8 cellular contexts compared by ENCODE assay signal in the genomic region with DNA sequence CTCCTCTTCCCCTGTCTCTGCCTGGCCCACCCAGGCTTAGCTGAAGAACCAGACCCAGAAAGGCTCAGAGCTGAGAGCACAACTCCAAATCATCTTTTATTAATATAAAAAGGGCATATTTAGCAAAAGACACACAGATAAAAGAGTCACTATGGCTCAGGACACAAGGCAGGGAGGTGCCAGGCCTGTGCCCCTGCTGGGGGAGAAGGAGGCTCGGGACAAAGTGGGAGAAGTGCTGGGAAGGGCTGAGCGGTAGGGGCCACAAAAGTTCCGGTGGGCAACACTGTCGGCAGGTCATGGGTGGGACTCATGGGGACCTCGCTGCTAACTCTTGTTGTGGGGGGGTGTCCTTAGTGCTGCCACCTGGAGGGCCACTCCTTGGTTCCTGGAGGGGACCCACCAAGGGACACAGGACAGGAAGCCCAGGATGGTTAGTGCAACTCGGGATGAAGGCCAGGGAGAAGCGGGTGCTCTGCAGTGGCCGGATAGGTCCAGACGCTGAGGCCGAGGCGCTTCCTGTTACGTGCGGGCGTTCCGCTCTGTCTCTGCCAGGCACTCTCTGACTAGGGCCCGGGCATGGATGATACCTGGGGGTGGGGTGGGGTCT. TPM values are rescaled to one million over a fixed set of nuclear protein-coding genes. Genes with fewer than 3 reads are reported as not detected.
DNase-seq lines count a peak whose midpoint lies in the region; ATAC-seq and TF ChIP-seq lines count a peak whose summit lies in the region.

No MANE protein-coding gene starts in this region.

- peaks cover 48% of the 10 kb centered on the region for H3K4me1 Mint-ChIP-seq in brain

- in situ Hi-C loops in GM13977 (cut with MboI; ENCODE audit: low pct_unique_long_range_greater_than_20kb, low sequenced_read_pairs, unreplicated experiment): no loop called here

- H3K9me3 ChIP-seq in right atrium auricular region (no peaks in the 10 kb centered on the region), muscle layer of duodenum (ENCODE audit: control insufficient read depth in 1 of 2, low read length in 2 of 2) (no peaks in the 10 kb centered on the region), vagina (no peaks in the 10 kb centered on the region)

- no peak overlapping the region for H3K4me3 ChIP-seq in right atrium auricular region
- H3K4me3 ChIP-seq in muscle layer of duodenum (ENCODE audit: low read depth in 1 of 2, low read length in 2 of 2): peak overlapping the region in 1 of 2 donors; percentile 16
- H3K4me3 ChIP-seq in vagina: peak overlapping the region in 1 of 2 donors; percentile 72

- TF ChIP-seq CTCF in right atrium auricular region (IDR thresholded peaks at IDR 0.05) (peak in 1 of 2 donors; percentile 45), brain (conservative IDR thresholded peaks at IDR 0.05) (peak; percentile 55 to 56), vagina (IDR thresholded peaks at IDR 0.05) (no peak), GM13977 (IDR thresholded peaks at IDR 0.05; ENCODE audit: extremely low read depth, insufficient read depth, missing control alignments) (no peak)

- peak overlapping the region; percentile 84 to 95 (median 89) for H3K4me3 Mint-ChIP-seq in brain

- DNase-seq in right atrium auricular region (ENCODE audit: low spot score): no peak
- DNase-seq in left cardiac atrium: no peak
- no peak for DNase-seq in vagina (ENCODE audit: extremely low spot score in 2 of 2)
- DNase-seq in GM13977 (ENCODE audit: low spot score): no peak

- H3K27me3 ChIP-seq in right atrium auricular region (no peaks in the 10 kb centered on the region), muscle layer of duodenum (ENCODE audit: low read depth, low read length) (no peaks in the 10 kb centered on the region), vagina (no peaks in the 10 kb centered on the region)

- peaks cover 0 to 3% (median 0%) of the 10 kb centered on the region in 5 experiments for H3K9me3 Mint-ChIP-seq in brain

- peaks cover 19% of the 10 kb centered on the region for H3K27me3 Mint-ChIP-seq in brain

- no peak for TF ChIP-seq POLR2A in vagina (IDR thresholded peaks at IDR 0.05)

- H3K36me3 Mint-ChIP-seq in brain: no peaks in the 10 kb centered on the region

- H3K36me3 ChIP-seq in right atrium auricular region (peaks cover 18% of the 10 kb centered on the region), muscle layer of duodenum (ENCODE audit: control insufficient read depth in 1 of 2, insufficient read depth in 2 of 2, low read length in 2 of 2) (peaks cover 5 to 15% of the 10 kb centered on the region in 2 donors), vagina (peaks cover 0 to 6% of the 10 kb centered on the region in 2 donors)

- H3K27ac ChIP-seq in right atrium auricular region (peak overlapping the region; percentile 99), muscle layer of duodenum (ENCODE audit: low read length) (peak overlapping the region; percentile 88), vagina (peak overlapping the region; percentile 94)

- intact Hi-C loops in left cardiac atrium (cut with DNase I): loop anchor here (5.0 to 10.0 kb wide), 3 partner anchors 56 to 112 kb away; partner anchors contain the start of genes PPP1CA (in 1 of the 2), RAD9A (in 1 of the 2) and TBC1D10C (in 1 of the 2)
- intact Hi-C loops in vagina (cut with DNase I): loop anchor here (5.0 to 10.0 kb wide), 2 partner anchors 81 to 152 kb away; partner anchors contain the start of gene POLD4

- peak overlapping the region; percentile 64 to 98 (median 84) for H3K27ac Mint-ChIP-seq in brain

- H3K4me1 ChIP-seq in right atrium auricular region: peaks cover 0 to 54% of the 10 kb centered on the region in 2 donors
- H3K4me1 ChIP-seq in muscle layer of duodenum (ENCODE audit: control insufficient read depth in 1 of 2, insufficient read depth in 2 of 2, low read length in 2 of 2): peaks cover 11 to 39% of the 10 kb centered on the region in 2 donors
- H3K4me1 ChIP-seq in vagina: peaks cover 38% of the 10 kb centered on the region

- no peak for ATAC-seq in left cardiac atrium
- no peak for ATAC-seq in GM21619 (IDR thresholded peaks at IDR 0.05; ENCODE audit: unreplicated experiment)
- no peak for ATAC-seq in GM21737 (IDR thresholded peaks at IDR 0.05; ENCODE audit: unreplicated experiment)

RNA-seq across cellular contexts. Expression of gene PITPNM1, which starts 1.4 kb away (rescaled TPM):
- total RNA-seq in right atrium auricular region (10 to 100 TPM; 10.7 to 30.7 TPM), left cardiac atrium (10 to 100 TPM; 27.7 to 34.7 TPM), vagina (21.9 TPM)
- polyA plus RNA-seq in brain (ENCODE audit: insufficient read depth, low read depth, low replicate concordance): 54.1 TPM

RNA-seq across cellular contexts. Expression of gene CDK2AP2, which starts 1.4 kb away (rescaled TPM):
- total RNA-seq in right atrium auricular region (10 to 100 TPM; 49.1 to 70.0 TPM), left cardiac atrium (10 to 100 TPM; 44.8 to 60.9 TPM), vagina (46.4 TPM)
- polyA plus RNA-seq in brain (ENCODE audit: insufficient read depth, low read depth, low replicate concordance): 109 TPM

RNA-seq across cellular contexts. Expression of gene CABP2, which starts 16.7 kb away (rescaled TPM):
- not detected for total RNA-seq in right atrium auricular region
- total RNA-seq in left cardiac atrium: not detected
- polyA plus RNA-seq in brain (ENCODE audit: insufficient read depth, low read depth, low replicate concordance): not detected
- total RNA-seq in vagina: not detected

RNA-seq across cellular contexts. Expression of gene AIP, which starts 23.7 kb away (rescaled TPM):
- 10 to 100 TPM; 49.2 to 78.0 TPM for total RNA-seq in right atrium auricular region
- total RNA-seq in left cardiac atrium: 10 to 100 TPM; 50.5 to 51.2 TPM
- polyA plus RNA-seq in brain (ENCODE audit: insufficient read depth, low read depth, low replicate concordance): 174 TPM
- 82.7 TPM for total RNA-seq in vagina

RNA-seq across cellular contexts. Expression of gene TMEM134, which starts 37.5 kb away (rescaled TPM):
- total RNA-seq in right atrium auricular region: 100 to 1,000 TPM in 1 of 2 donors, 10 to 100 TPM in 1; 74.4 to 140 TPM
- 10 to 100 TPM; 50.5 to 58.1 TPM for total RNA-seq in left cardiac atrium
- polyA plus RNA-seq in brain (ENCODE audit: insufficient read depth, low read depth, low replicate concordance): 63.0 TPM
- total RNA-seq in vagina: 88.6 TPM

Comparison
In these comparisons a context has a peak if more than half of its experiments do, and no peak if none do; other contexts are left out.
1. CTCF ChIP-seq: peak in brain (2 of 2); none in vagina (0 of 3) and GM13977 (single experiment).
2. Peak in every context shown above with its lines, with median percentiles within 50 percentile points of each other: H3K27ac ChIP-seq.